In the genomic region with DNA sequence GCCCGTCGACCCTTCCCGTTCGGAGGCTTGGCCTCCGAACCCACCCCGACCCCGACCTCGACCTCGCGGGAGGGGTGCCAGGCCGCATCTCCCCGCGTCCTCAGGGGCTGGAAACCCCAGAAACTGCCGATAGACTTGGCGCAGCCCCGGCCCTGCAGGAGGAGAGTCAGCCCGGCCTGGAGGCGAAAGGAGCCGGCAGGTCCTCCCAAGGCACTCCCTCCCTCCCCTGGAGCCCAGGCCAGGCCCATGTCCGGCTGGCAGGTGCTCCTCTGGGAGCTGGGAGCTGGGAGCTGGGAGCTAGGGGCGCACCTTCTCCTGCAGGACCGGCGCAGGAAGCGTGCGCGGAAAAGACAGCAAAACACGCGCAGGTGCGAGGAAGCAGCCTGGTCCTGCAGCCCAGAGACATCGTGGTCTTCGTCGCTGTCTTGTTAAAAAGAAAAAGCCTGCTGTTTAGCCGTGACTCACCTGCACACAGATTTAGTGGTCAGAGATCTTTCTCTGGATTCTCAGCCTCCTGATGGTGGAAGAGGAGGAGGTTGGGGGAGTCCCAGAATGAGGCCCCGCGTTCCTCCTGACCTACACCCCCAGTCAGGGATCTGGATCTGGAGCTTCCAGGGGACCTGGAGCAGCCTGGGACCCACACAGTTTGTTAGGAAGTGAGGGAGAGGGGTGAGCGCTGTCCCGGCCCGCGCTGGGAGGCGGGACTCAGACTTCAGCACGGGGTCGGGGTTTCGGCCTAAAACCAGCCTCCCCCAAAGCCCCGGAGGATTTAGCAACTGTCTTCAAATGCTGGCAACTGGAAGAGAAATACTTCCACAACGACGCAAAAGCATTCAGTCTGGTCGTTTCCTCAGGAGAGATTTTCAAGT, we compare ENCODE assay signal across 8 cellular contexts. TPM values are rescaled to one million over a fixed set of nuclear protein-coding genes. Genes with fewer than 3 reads are reported as not detected.
DNase-seq lines count a peak whose midpoint lies in the region; FAIRE-seq and TF ChIP-seq lines count a peak whose summit lies in the region.

No MANE protein-coding gene starts in this region.

- peaks cover 26% of the 10 kb centered on the region for H3K36me3 Mint-ChIP-seq in activated naive CD4-positive, alpha-beta T cell treated with anti-CD3 and anti-CD28 coated beads, Interleukin-2, amount 10 ng/mL, durations not matched to agents 7 days and 5 days
- H3K36me3 Mint-ChIP-seq in activated naive CD4-positive, alpha-beta T cell treated with anti-CD3 and anti-CD28 coated beads, Interleukin-2, amount 50 U/mL, for 24 hours, result peaks cover 3% of the 10 kb centered on the region

- H3K4me3 ChIP-seq in iPS-18a (ENCODE audit: low read length) (peak overlapping the region; percentile 61), small intestine (ENCODE audit: low read depth in 1 of 2, low read length in 2 of 2) (peak overlapping the region; percentile 81 to 93), WERI-Rb-1 (ENCODE audit: low read depth, low read length) (no peak overlapping the region)

- peaks cover 5% of the 10 kb centered on the region for H3K27me3 Mint-ChIP-seq in activated naive CD4-positive, alpha-beta T cell treated with anti-CD3 and anti-CD28 coated beads, Interleukin-2, amount 10 ng/mL, durations not matched to agents 7 days and 5 days
- no peaks in the 10 kb centered on the region for H3K27me3 Mint-ChIP-seq in activated naive CD4-positive, alpha-beta T cell treated with anti-CD3 and anti-CD28 coated beads, Interleukin-2, amount 50 U/mL, for 24 hours

- H3K4me1 ChIP-seq in iPS-18a (ENCODE audit: control insufficient read depth, low read depth, low read length) (no peaks in the 10 kb centered on the region), small intestine (ENCODE audit: control insufficient read depth in 2 of 2, insufficient read depth in 1 of 2, low read depth in 1 of 2, low read length in 1 of 2) (peaks cover 5% of the 10 kb centered on the region in 2 donors)

- 36 to 38% (median 37%) methylated on average over 45 to 47 of the region's 47 CpGs for WGBS in small intestine, 3 donors

- H3K27me3 ChIP-seq in iPS-18a (ENCODE audit: control insufficient read depth, insufficient read depth, low read length) (peaks cover 49% of the 10 kb centered on the region), small intestine (ENCODE audit: control insufficient read depth in 2 of 2, insufficient read depth in 2 of 2, low read length in 2 of 2) (no peaks in the 10 kb centered on the region), WERI-Rb-1 (ENCODE audit: insufficient read depth, low read depth, severe bottlenecking) (no peaks in the 10 kb centered on the region)

- H3K9ac ChIP-seq in iPS-18a (ENCODE audit: low read length), result no peak overlapping the region

- H3K27ac Mint-ChIP-seq in activated naive CD4-positive, alpha-beta T cell treated with anti-CD3 and anti-CD28 coated beads, Interleukin-2, amount 10 ng/mL, durations not matched to agents 7 days and 5 days, result peak overlapping the region; percentile 92
- H3K27ac Mint-ChIP-seq in activated naive CD4-positive, alpha-beta T cell treated with anti-CD3 and anti-CD28 coated beads, Interleukin-2, amount 50 U/mL, for 24 hours, result peak overlapping the region; percentile 51

- peak overlapping the region; percentile 77 for H3K4me3 Mint-ChIP-seq in activated naive CD4-positive, alpha-beta T cell treated with anti-CD3 and anti-CD28 coated beads, Interleukin-2, amount 10 ng/mL, durations not matched to agents 7 days and 5 days
- peak overlapping the region; percentile 81 for H3K4me3 Mint-ChIP-seq in activated naive CD4-positive, alpha-beta T cell treated with anti-CD3 and anti-CD28 coated beads, Interleukin-2, amount 50 U/mL, for 24 hours

- no peak for FAIRE-seq in small intestine (lab: Jason Lieb, UNC)

- no peaks in the 10 kb centered on the region for H3K9me3 Mint-ChIP-seq in activated naive CD4-positive, alpha-beta T cell treated with anti-CD3 and anti-CD28 coated beads, Interleukin-2, amount 10 ng/mL, durations not matched to agents 7 days and 5 days
- H3K9me3 Mint-ChIP-seq in activated naive CD4-positive, alpha-beta T cell treated with anti-CD3 and anti-CD28 coated beads, Interleukin-2, amount 50 U/mL, for 24 hours, result no peaks in the 10 kb centered on the region

- H3K4me1 Mint-ChIP-seq in activated naive CD4-positive, alpha-beta T cell treated with anti-CD3 and anti-CD28 coated beads, Interleukin-2, amount 10 ng/mL, durations not matched to agents 7 days and 5 days, result peaks cover 55% of the 10 kb centered on the region
- peaks cover 54% of the 10 kb centered on the region for H3K4me1 Mint-ChIP-seq in activated naive CD4-positive, alpha-beta T cell treated with anti-CD3 and anti-CD28 coated beads, Interleukin-2, amount 50 U/mL, for 24 hours

- TF ChIP-seq CTCF in WERI-Rb-1 (IDR thresholded peaks at IDR 0.05; ENCODE audit: low read depth, low read length), result no peak

- H3K27ac ChIP-seq in iPS-18a (ENCODE audit: low read length) (no peak overlapping the region), small intestine (ENCODE audit: low read depth in 1 of 2, low read length in 1 of 2) (peak overlapping the region; percentile 93 to 95), WERI-Rb-1 (no peak overlapping the region)

- H3K9me3 ChIP-seq in iPS-18a (ENCODE audit: control insufficient read depth, low read depth, low read length), result no peaks in the 10 kb centered on the region
- no peaks in the 10 kb centered on the region for H3K9me3 ChIP-seq in small intestine (ENCODE audit: control insufficient read depth, low read depth)
- peaks cover 6% of the 10 kb centered on the region for H3K9me3 ChIP-seq in WERI-Rb-1 (ENCODE audit: severe bottlenecking)

- DNase-seq in activated naive CD4-positive, alpha-beta T cell treated with anti-CD3 and anti-CD28 coated beads, Interleukin-2, amount 10 ng/mL, durations not matched to agents 7 days and 5 days, result no peak
- no peak for DNase-seq in activated naive CD4-positive, alpha-beta T cell treated with Interleukin-2 at 50 U/mL for 16 hours
- peak; percentile 36 for DNase-seq in small intestine
- DNase-seq in NCI-H2029 treated with DMSO at 0.1 percent for 48 hours (lab: John Stamatoyannopoulos, UW), result no peak
- no peak for DNase-seq in DMS79 (lab: John Stamatoyannopoulos, UW)
- no peak for DNase-seq in WERI-Rb-1

- CTCF ChIA-PET in activated naive CD4-positive, alpha-beta T cell treated with anti-CD3 and anti-CD28 coated beads, Interleukin-2, amount 10 ng/mL, durations not matched to agents 7 days and 5 days (lab: Charles Lee), result interaction anchor here (1.0 to 2.0 kb wide), 7 partner anchors 63 to 133 kb away, joined by 3 to 9 read pairs (median 3); no protein-coding TSS in a partner anchor

- H3K36me3 ChIP-seq in iPS-18a (ENCODE audit: control insufficient read depth, low read depth, low read length) (no peaks in the 10 kb centered on the region), small intestine (ENCODE audit: control insufficient read depth in 2 of 2, insufficient read depth in 2 of 2, low read length in 2 of 2) (no peaks in the 10 kb centered on the region), WERI-Rb-1 (no peaks in the 10 kb centered on the region)

RNA-seq across cellular contexts. Expression of a gene that starts 0.7 kb away (rescaled TPM):
- 10 to 100 TPM; 14.3 to 25.1 (median 20.8) TPM for polyA plus RNA-seq in small intestine

Comparison
In these comparisons a context has a peak if more than half of its experiments do, and no peak if none do; other contexts are left out.
1. H3K27ac ChIP-seq: peak in small intestine (2 of 2); none in iPS-18a (single experiment) and WERI-Rb-1 (single experiment).